In the genomic region with DNA sequence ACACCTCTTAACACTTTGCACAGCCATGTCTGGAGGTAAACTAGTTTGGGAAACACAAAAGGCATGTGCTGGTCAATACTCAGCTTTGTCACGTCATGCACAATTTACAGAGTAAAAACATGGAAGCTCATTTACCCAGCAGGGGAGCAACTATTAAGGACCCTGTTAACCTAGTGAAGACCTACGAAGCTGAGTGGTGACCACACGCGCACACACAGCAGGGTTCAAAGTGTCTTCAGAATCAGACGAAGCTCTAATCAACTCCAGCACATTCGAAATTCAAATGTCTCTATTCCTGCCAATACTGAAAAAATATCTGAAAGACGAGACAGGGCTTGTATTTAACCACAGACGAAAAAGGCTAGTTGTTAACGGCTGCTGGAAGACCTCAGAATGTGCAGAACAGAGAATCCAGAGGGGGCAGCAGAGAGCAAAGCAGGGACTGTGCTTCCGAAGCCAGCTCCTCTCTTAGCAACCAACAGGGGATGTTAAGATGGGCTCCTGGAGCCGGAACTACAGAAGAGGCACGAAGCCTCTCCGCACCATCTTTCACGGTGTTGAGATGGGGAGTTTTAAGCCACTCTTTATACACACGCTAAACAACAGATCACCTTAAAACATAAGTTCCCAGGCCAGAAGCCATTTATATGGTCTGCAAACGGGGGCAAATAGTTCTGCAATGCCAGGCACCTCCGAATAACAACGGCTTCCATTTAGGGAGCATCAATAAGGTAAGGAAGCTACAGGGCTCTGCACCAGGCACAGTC, we compare ENCODE assay signal across 8 cellular contexts. TPM values are rescaled to one million over a fixed set of nuclear protein-coding genes. Genes with fewer than 3 reads are reported as not detected.
DNase-seq lines count a peak whose midpoint lies in the region; ATAC-seq and TF ChIP-seq lines count a peak whose summit lies in the region.

No MANE protein-coding gene starts in this region.

- H3K4me3 ChIP-seq in PC-9, result no peak overlapping the region

- H3K9me3 Mint-ChIP-seq in activated T-cell treated with anti-CD3 and anti-CD28 coated beads, Interleukin-2, amount 50 U/mL, for 4 hours, result no peaks in the 10 kb centered on the region
- no peaks in the 10 kb centered on the region for H3K9me3 Mint-ChIP-seq in naive thymus-derived CD8-positive, alpha-beta T cell
- H3K9me3 Mint-ChIP-seq in stimulated activated effector memory CD8-positive, alpha-beta T cell treated with anti-CD3 and anti-CD28 coated beads, Interleukin-12 subunit alpha, Interleukin-12 subunit beta, amount 100 ng/mL, for 72 hours, result no peaks in the 10 kb centered on the region

- no peaks in the 10 kb centered on the region for H3K27me3 Mint-ChIP-seq in activated T-cell treated with anti-CD3 and anti-CD28 coated beads, Interleukin-2, amount 50 U/mL, for 4 hours (ENCODE audit: low read depth)
- peaks cover 0 to 10% (median 6%) of the 10 kb centered on the region in 5 donors for H3K27me3 Mint-ChIP-seq in naive thymus-derived CD8-positive, alpha-beta T cell

- no peaks in the 10 kb centered on the region for H3K36me3 ChIP-seq in PC-9 (ENCODE audit: low read depth)

- H3K4me1 ChIP-seq in PC-9 (replicated peaks; ENCODE audit: insufficient read depth), result 0 out of 2 replicates have a peak, but pooled peaks cover 4% of the 10 kb centered on the region

- peaks cover 10% of the 10 kb centered on the region; the same call in 1 of the 2 replicates for H3F3A ChIP-seq in PC-9 (ENCODE audit: insufficient read depth, low read depth)

- POLR2A ChIA-PET in PC-9 (lab: Charles Lee; ENCODE audit: unreplicated experiment), result interaction anchor here (0.6 kb wide), 1 partner anchor 218 kb away, joined by 6 read pairs; no protein-coding TSS in a partner anchor
- POLR2A ChIA-PET in naive thymus-derived CD8-positive, alpha-beta T cell (lab: Charles Lee), result interaction anchor here (0.7 to 1.4 kb wide), 4 partner anchors 47 to 179 kb away, joined by 3 to 4 read pairs (median 4); partner anchors contain the start of genes DYNC1LI2 and NAE1

- peak; percentile 88 for DNase-seq in COR-L47 (lab: John Stamatoyannopoulos, UW)
- DNase-seq in KG1 (lab: John Stamatoyannopoulos, UW), result peak; percentile 63
- DNase-seq in PC-9, result peak in 1 of 2 experiments; percentile 37
- peak; percentile 66 for DNase-seq in activated T-cell treated with anti-CD3 and anti-CD28 coated beads, Interleukin-2, amount 50 U/mL, for 4 hours
- peak; percentile 81 for DNase-seq in fibroblast of gingiva (ENCODE audit: low read depth)
- peak; percentile 62 to 91 (median 79) for DNase-seq in naive thymus-derived CD8-positive, alpha-beta T cell
- DNase-seq in stimulated activated effector memory CD8-positive, alpha-beta T cell treated with anti-CD3 and anti-CD28 coated beads, Interleukin-12 subunit alpha, Interleukin-12 subunit beta, amount 100 ng/mL, for 72 hours (ENCODE audit: low spot score in 2 of 2), result peak; percentile 68 to 89

- no peak overlapping the region for H3K4me2 ChIP-seq in PC-9

- CTCF ChIA-PET in PC-9 (lab: Charles Lee), result interaction anchor here (0.9 to 2.0 kb wide), 6 partner anchors 10 to 78 kb away, joined by 3 to 11 read pairs (median 6); no protein-coding TSS in a partner anchor

- no peak overlapping the region for H3K27ac ChIP-seq in PC-9

- peak; percentile 85 for TF ChIP-seq CTCF in PC-9 (conservative IDR thresholded peaks at IDR 0.05)

- H4K20me1 ChIP-seq in PC-9 (ENCODE audit: insufficient read depth), result peaks cover 14% of the 10 kb centered on the region; the same call in 1 of the 2 replicates

- no peaks in the 10 kb centered on the region for H3K27me3 ChIP-seq in PC-9 (ENCODE audit: insufficient read depth, low read depth)

- no peaks in the 10 kb centered on the region for H3K36me3 Mint-ChIP-seq in activated T-cell treated with anti-CD3 and anti-CD28 coated beads, Interleukin-2, amount 50 U/mL, for 4 hours (ENCODE audit: insufficient read depth)
- no peaks in the 10 kb centered on the region for H3K36me3 Mint-ChIP-seq in naive thymus-derived CD8-positive, alpha-beta T cell
- no peaks in the 10 kb centered on the region for H3K36me3 Mint-ChIP-seq in stimulated activated effector memory CD8-positive, alpha-beta T cell treated with anti-CD3 and anti-CD28 coated beads, Interleukin-12 subunit alpha, Interleukin-12 subunit beta, amount 100 ng/mL, for 72 hours

- H2AFZ ChIP-seq in PC-9, result no peak overlapping the region

- H3K9me2 ChIP-seq in PC-9 (ENCODE audit: insufficient read depth), result no peaks in the 10 kb centered on the region

- H3K4me1 Mint-ChIP-seq in activated T-cell treated with anti-CD3 and anti-CD28 coated beads, Interleukin-2, amount 50 U/mL, for 4 hours (ENCODE audit: low read depth), result peaks cover 9% of the 10 kb centered on the region
- peaks cover 12 to 23% (median 18%) of the 10 kb centered on the region in 4 donors for H3K4me1 Mint-ChIP-seq in naive thymus-derived CD8-positive, alpha-beta T cell
- peaks cover 9% of the 10 kb centered on the region for H3K4me1 Mint-ChIP-seq in stimulated activated effector memory CD8-positive, alpha-beta T cell treated with anti-CD3 and anti-CD28 coated beads, Interleukin-12 subunit alpha, Interleukin-12 subunit beta, amount 100 ng/mL, for 72 hours

- no TSS peak for BruUV-seq in PC-9 (replicated peaks; lab: Mats Ljungman, UMichigan)

- peaks cover 11% of the 10 kb centered on the region for H3K79me2 ChIP-seq in PC-9 (ENCODE audit: low read depth)

- intact Hi-C loops in PC-9 (cut with micrococcal nuclease; ENCODE audit: unreplicated experiment), result no loop called here

- H3K27ac Mint-ChIP-seq in naive thymus-derived CD8-positive, alpha-beta T cell, result peak overlapping the region in 9 of 10 donors; percentile 18 to 84 (median 77)
- H3K27ac Mint-ChIP-seq in stimulated activated effector memory CD8-positive, alpha-beta T cell treated with anti-CD3 and anti-CD28 coated beads, Interleukin-12 subunit alpha, Interleukin-12 subunit beta, amount 100 ng/mL, for 72 hours, result no peak overlapping the region

- peak; percentile 94 for ATAC-seq in GM21529 (IDR thresholded peaks at IDR 0.05; ENCODE audit: unreplicated experiment)
- ATAC-seq in activated T-cell treated with anti-CD3 and anti-CD28 coated beads, Interleukin-2, amount 50 U/mL, for 4 hours, result peak; percentile 99 to 100
- peak; percentile 100 for ATAC-seq in naive thymus-derived CD8-positive, alpha-beta T cell
- ATAC-seq in stimulated activated effector memory CD8-positive, alpha-beta T cell treated with anti-CD3 and anti-CD28 coated beads, Interleukin-12 subunit alpha, Interleukin-12 subunit beta, amount 100 ng/mL, for 72 hours, result peak; percentile 97

- H3K4me3 Mint-ChIP-seq in activated T-cell treated with anti-CD3 and anti-CD28 coated beads, Interleukin-2, amount 50 U/mL, for 4 hours, result peak overlapping the region; percentile 70
- H3K4me3 Mint-ChIP-seq in naive thymus-derived CD8-positive, alpha-beta T cell, result peak overlapping the region; percentile 70 to 89 (median 78)
- H3K4me3 Mint-ChIP-seq in stimulated activated effector memory CD8-positive, alpha-beta T cell treated with anti-CD3 and anti-CD28 coated beads, Interleukin-12 subunit alpha, Interleukin-12 subunit beta, amount 100 ng/mL, for 72 hours, result peak overlapping the region; percentile 24

- H3K9me3 ChIP-seq in PC-9 (ENCODE audit: insufficient read depth, low read depth), result no peaks in the 10 kb centered on the region

RNA-seq across cellular contexts. Expression of gene CMTM4, which starts 45.7 kb away (rescaled TPM):
- total RNA-seq in PC-9 (2021), result 81.3 and 105 TPM in 2 replicates
- 1 to 10 TPM; 2.6 to 3.0 (median 2.8) TPM for total RNA-seq in activated T-cell treated with anti-CD3 and anti-CD28 coated beads, Interleukin-2, amount 50 U/mL, for 4 hours
- 1 to 10 TPM; 2.0 to 3.1 TPM for total RNA-seq in naive thymus-derived CD8-positive, alpha-beta T cell
- polyA plus RNA-seq in naive thymus-derived CD8-positive, alpha-beta T cell, result under 1 TPM in 2 of 3 donors, not detected in 1; 0.15 to 0.26 TPM

RNA-seq across cellular contexts. Expression of gene CMTM3, which starts 46.4 kb away (rescaled TPM):
- 32.0 and 33.1 TPM in 2 replicates for total RNA-seq in PC-9 (2021)
- 10 to 100 TPM; 49.3 to 53.0 (median 51.4) TPM for total RNA-seq in activated T-cell treated with anti-CD3 and anti-CD28 coated beads, Interleukin-2, amount 50 U/mL, for 4 hours
- 10 to 100 TPM; 55.2 to 55.8 TPM for total RNA-seq in naive thymus-derived CD8-positive, alpha-beta T cell
- polyA plus RNA-seq in naive thymus-derived CD8-positive, alpha-beta T cell, result 10 to 100 TPM; 76.1 to 81.3 (median 78.5) TPM

Comparison
In these comparisons a context has a peak if more than half of its experiments do, and no peak if none do; other contexts are left out.
1. H3K4me3 Mint-ChIP-seq: peak in every context shown above with its lines; median percentile 78 in naive thymus-derived CD8-positive, alpha-beta T cell; 70 in activated T-cell treated with anti-CD3 and anti-CD28 coated beads, Interleukin-2, amount 50 U/mL, for 4 hours; 24 in stimulated activated effector memory CD8-positive, alpha-beta T cell treated with anti-CD3 and anti-CD28 coated beads, Interleukin-12 subunit alpha, Interleukin-12 subunit beta, amount 100 ng/mL, for 72 hours.
2. RNA of gene CMTM4, which starts 45.7 kb away (total RNA-seq): 81.3 to 105 TPM in PC-9; 2.0 to 3.1 TPM in naive thymus-derived CD8-positive, alpha-beta T cell and 2.6 to 3.0 TPM in activated T-cell treated with anti-CD3 and anti-CD28 coated beads, Interleukin-2, amount 50 U/mL, for 4 hours; every median in the first group is over 10 times any median in the second.
3. Peak in every context shown above with its lines, with median percentiles within 50 percentile points of each other: ATAC-seq.